In genomic region chr6:32163559-32164258, GRCh38 we compare ENCODE assay signal across 16 cellular contexts. TPM values are rescaled to one million over a fixed set of nuclear protein-coding genes. Genes with fewer than 3 reads are reported as not detected.
DNase-seq lines count a peak whose midpoint lies in the region; ATAC-seq, FAIRE-seq and TF ChIP-seq lines count a peak whose summit lies in the region.
"Had no signal": no experiment of that assay in that cellular context is flagged by ENCODE, and none has a peak within 500 bp of the region (broad histone marks: within the 10 kb centered on the region; RNA-seq: fewer than 3 reads in every experiment).

No MANE protein-coding gene starts in this region.

- no peak for ATAC-seq in HG02973 (IDR thresholded peaks at IDR 0.05; ENCODE audit: unreplicated experiment)
- no peak for ATAC-seq in HG03108 (IDR thresholded peaks at IDR 0.05; ENCODE audit: unreplicated experiment)
- ATAC-seq: HepG2 had no signal

- POLR2A ChIA-PET in H1 (lab: Charles Lee; ENCODE audit: partially characterized antibody) = interaction anchor here (0.8 to 6.8 kb wide), 11 partner anchors 9 to 46 kb away, joined by 3 to 49 read pairs (median 6); partner anchors contain the start of genes AGPAT1, ATF6B and PRRT1

- H2BK15ac ChIP-seq in H1 (ENCODE audit: low read length) = no peak overlapping the region

- H3K4me3 ChIP-seq in HUES64 (ENCODE audit: low read length) (no peak overlapping the region), H1 (ENCODE audit: extremely low read depth in 1 of 4, insufficient read depth in 2 of 4, low read depth in 3 of 4, low read length in 4 of 4) (no peak overlapping the region), skin epidermis (no peak overlapping the region)

- H3K79me2 ChIP-seq in H1 (ENCODE audit: control insufficient read depth in 1 of 2, insufficient read depth in 2 of 2, low read length in 2 of 2) = no peaks in the 10 kb centered on the region

- no peak overlapping the region for H2BK12ac ChIP-seq in H1 (ENCODE audit: low read depth, low read length)

- peaks cover 4 to 5% of the 10 kb centered on the region in 2 experiments for H4K20me1 ChIP-seq in H1 (replicated peaks in 1 of 2; ENCODE audit: control insufficient read depth in 1 of 2, insufficient read depth in 2 of 2, low read length in 2 of 2)

- no peaks in the 10 kb centered on the region for H3K23me2 ChIP-seq in H1 (ENCODE audit: low read depth, low read length)

- no peak overlapping the region for H3K4me2 ChIP-seq in H1 (ENCODE audit: insufficient read depth in 1 of 2, low read depth in 2 of 2, low read length in 2 of 2)

- H3K27me3 ChIP-seq in HUES64 (ENCODE audit: insufficient read depth, low read length) (no peaks in the 10 kb centered on the region), H1 (replicated peaks in 1 of 4; ENCODE audit: control insufficient read depth in 3 of 4, extremely low read depth in 1 of 4, insufficient read depth in 3 of 4, low read length in 3 of 4) (no peaks in the 10 kb centered on the region)

- no peak overlapping the region for H3K18ac ChIP-seq in H1 (ENCODE audit: extremely low read depth, low read length)

- no peak for TF ChIP-seq RAD21 in H1 (IDR thresholded peaks at IDR 0.05 in 1 of 2, conservative IDR thresholded peaks at IDR 0.05 in 1 of 2; ENCODE audit: low read depth in 2 of 2, low read length in 2 of 2)

- no peak overlapping the region for H4K5ac ChIP-seq in H1 (ENCODE audit: insufficient read length, low read depth, low read length)

- H4K91ac ChIP-seq in H1 (replicated peaks; ENCODE audit: insufficient read length, low read length) = no peak overlapping the region

- H2BK120ac ChIP-seq in H1 (replicated peaks; ENCODE audit: low read depth, low read length) = no peak overlapping the region

- no peak overlapping the region for H2BK5ac ChIP-seq in H1 (ENCODE audit: low read depth, low read length)

- H3K79me1 ChIP-seq in H1 (ENCODE audit: low read depth, low read length) = no peaks in the 10 kb centered on the region

- H3K9me3 ChIP-seq in HUES64 (ENCODE audit: insufficient read depth, low read depth, low read length) (no peaks in the 10 kb centered on the region), H1 (ENCODE audit: insufficient read depth in 2 of 2, low read depth in 1 of 2, low read length in 1 of 2) (no peaks in the 10 kb centered on the region)

- DNase-seq in H1 (ENCODE audit: low read depth in 1 of 2, low spot score in 2 of 2) (no peak), left kidney (ENCODE audit: low read depth, low spot score) (peak; percentile 2), activated T-cell treated with anti-CD3 and anti-CD28 coated beads for 4 hours (no peak), activated gamma-delta T cell treated with Interleukin-2 at 50 U/mL for 16 hours (no peak)
- DNase-seq: activated CD4-positive, alpha-beta T cell treated with anti-CD3 and anti-CD28 coated beads, Interleukin-2, amount 50 U/mL, for 1 hour; dermis blood vessel endothelial cell; NK-92 treated with Interleukin-12 subunit alpha and Interleukin-12 subunit beta, amount 100 ng/mL, for 24 hours; SIG-M5; stimulated activated naive CD4-positive, alpha-beta T cell had no signal

- H3K23ac ChIP-seq in H1 (ENCODE audit: insufficient read length) = no peak overlapping the region

- H3K27ac ChIP-seq in HUES64 (ENCODE audit: low read depth, low read length) (peak overlapping the region; percentile 25; the same call in 1 of the 2 replicates), H1 (ENCODE audit: low read depth, low read length) (no peak overlapping the region), skin epidermis (peak overlapping the region in 13 of 21 experiments; percentile 4 to 73 (median 43))

- TF ChIP-seq EP300 in H1 (IDR thresholded peaks at IDR 0.05; ENCODE audit: borderline replicate concordance in 1 of 2, low read depth in 2 of 2, low read length in 2 of 2) = no peak

- H2AK5ac ChIP-seq in H1 (ENCODE audit: low read depth, low read length) = no peak overlapping the region

- H3K4ac ChIP-seq in H1 (replicated peaks; ENCODE audit: insufficient read length, low read depth, low read length) = peak overlapping the region; percentile 53

- H3K14ac ChIP-seq in H1 (ENCODE audit: insufficient read length) = no peak overlapping the region

- H2AFZ ChIP-seq in H1 (ENCODE audit: low read length) = no peak overlapping the region

- WGBS in HUES64 = 90% methylated on average over 7 of the region's 7 CpGs
- 98% methylated on average over 7 of the region's 7 CpGs; no CpG with 5 or more reads in 1 of the 2 experiments for whole genome bisulfite sequencing in H1 (ENCODE audit: extremely low coverage in 1 of 2, insufficient coverage in 1 of 2, insufficient read length in 1 of 2, insufficient replicate concordance in 2 of 2, low coverage in 1 of 2, low lambda C conversion rate in 2 of 2, missing lambda C conversion rate in 1 of 2), 2 experiments

- TF ChIP-seq CTCF in H1 (IDR thresholded peaks at IDR 0.05; ENCODE audit: control extremely low read depth in 1 of 3, insufficient read depth in 1 of 3, low read depth in 1 of 3, low read length in 3 of 3) = no peak

- 0 out of 3 replicates have a peak, but pooled peaks of 1 of the 2 experiments have one; percentile 2 for TF ChIP-seq POLR2A in H1 (IDR thresholded peaks at IDR 0.05; ENCODE audit: control extremely low read depth in 1 of 2, low read depth in 2 of 2, low read length in 2 of 2)

- H3K9ac ChIP-seq in HUES64 (ENCODE audit: low read depth, low read length) (0 out of 2 replicates have a peak overlapping the region, but pooled peaks have one; percentile 26), H1 (replicated peaks in 1 of 4; ENCODE audit: extremely low read depth in 1 of 4, low read depth in 3 of 4, low read length in 3 of 4) (no peak overlapping the region)

- H3K56ac ChIP-seq in H1 (replicated peaks; ENCODE audit: insufficient read length, low read depth, low read length) = no peak overlapping the region

- no peak overlapping the region for H2BK20ac ChIP-seq in H1 (ENCODE audit: low read length)

- H3K4me1 ChIP-seq in HUES64 (ENCODE audit: insufficient read depth, low read length) = no peaks in the 10 kb centered on the region
- peaks cover 0 to 5% (median 2%) of the 10 kb centered on the region in 4 experiments; a peak in 3 of 7 replicates for H3K4me1 ChIP-seq in H1 (replicated peaks in 1 of 4; ENCODE audit: control insufficient read depth in 3 of 4, insufficient read depth in 4 of 4, low read length in 3 of 4)

- no peak for FAIRE-seq in H1 (lab: Jason Lieb, UNC)
- FAIRE-seq: GM18507, H54, HepG2 had no signal

- CTCF ChIA-PET in H1 (lab: Charles Lee; ENCODE audit: partially characterized antibody) = interaction anchor here (0.7 to 6.7 kb wide), 8 partner anchors 9 to 45 kb away, joined by 3 to 72 read pairs (median 3); partner anchors contain the start of gene PRRT1

- no peak overlapping the region for H4K8ac ChIP-seq in H1 (ENCODE audit: extremely low read depth, insufficient read depth, low read length)

- H3K36me3 ChIP-seq in HUES64 (ENCODE audit: insufficient read depth, low read length) (peaks cover 44% of the 10 kb centered on the region), H1 (ENCODE audit: control insufficient read depth in 2 of 4, insufficient read depth in 4 of 4, low read length in 3 of 4) (peaks cover 2 to 16% (median 11%) of the 10 kb centered on the region in 4 experiments; a peak in 5 of 8 replicates)

RNA-seq across cellular contexts. Expression of gene EGFL8, which starts 0.7 kb away (rescaled TPM):
- polyA plus RNA-seq in HUES64 (2013, experiment 1 of 2) = 8.1 TPM
- 8.0 TPM for polyA plus RNA-seq in HUES64 (2013, experiment 2 of 2)
- 6.4 and 9.2 TPM in 2 replicates for total RNA-seq in H1 (2021; fragmentation: NEBNext Ultra II Directional; extraction: Animal tissue kit (Norgen Biotek cat#: 25700))
- polyA plus RNA-seq in H1 (2011; rRNA removed) = 5.0 and 8.6 TPM in 2 replicates
- polyA plus RNA-seq in H1 (2011; cell fraction: cytosol; rRNA removed) = 8.9 TPM
- polyA plus RNA-seq in H1 (2011; cell fraction: nucleus; rRNA removed) = 36.7 TPM
- polyA plus RNA-seq in H1 (2012, experiment 1 of 2) = 12.8 to 15.7 TPM (median 13.7 TPM) in 4 replicates
- polyA plus RNA-seq in H1 (2012, experiment 2 of 2) = 4.3 TPM
- 25.0 TPM for polyA plus RNA-seq in H1 (2013, experiment 1 of 2)
- 23.4 TPM for polyA plus RNA-seq in H1 (2013, experiment 2 of 2)
- 0.29 and 0.50 TPM in 2 replicates for polyA minus RNA-seq in H1 (2011; rRNA and poly(A)+ RNA removed)
- not detected for polyA minus RNA-seq in H1 (2011; cell fraction: cytosol; rRNA and poly(A)+ RNA removed)
- 3.6 TPM for polyA minus RNA-seq in H1 (2011; cell fraction: nucleus; rRNA and poly(A)+ RNA removed)

RNA-seq across cellular contexts. Expression of gene PPT2, which starts 9.8 kb away (rescaled TPM):
- polyA plus RNA-seq in HUES64 (2013, experiment 1 of 2) = 28.4 TPM
- polyA plus RNA-seq in HUES64 (2013, experiment 2 of 2) = 23.3 TPM
- total RNA-seq in H1 (2021; fragmentation: NEBNext Ultra II Directional; extraction: Animal tissue kit (Norgen Biotek cat#: 25700)) = 24.1 and 27.9 TPM in 2 replicates
- 39.0 and 39.5 TPM in 2 replicates for polyA plus RNA-seq in H1 (2011; rRNA removed)
- 34.9 TPM for polyA plus RNA-seq in H1 (2011; cell fraction: cytosol; rRNA removed)
- polyA plus RNA-seq in H1 (2011; cell fraction: nucleus; rRNA removed) = 69.6 TPM
- polyA plus RNA-seq in H1 (2012, experiment 1 of 2) = 24.2 to 36.4 TPM (median 28.5 TPM) in 4 replicates
- polyA plus RNA-seq in H1 (2012, experiment 2 of 2) = 31.7 TPM
- 36.6 TPM for polyA plus RNA-seq in H1 (2013, experiment 1 of 2)
- 34.6 TPM for polyA plus RNA-seq in H1 (2013, experiment 2 of 2)
- 18.9 and 51.4 TPM in 2 replicates for polyA minus RNA-seq in H1 (2011; rRNA and poly(A)+ RNA removed)
- polyA minus RNA-seq in H1 (2011; cell fraction: cytosol; rRNA and poly(A)+ RNA removed) = 10.9 TPM
- polyA minus RNA-seq in H1 (2011; cell fraction: nucleus; rRNA and poly(A)+ RNA removed) = 18.3 TPM

RNA-seq across cellular contexts. Expression of gene PRRT1, which starts 12.0 kb away (rescaled TPM):
- polyA plus RNA-seq in HUES64 (2013, experiment 1 of 2) = 1.2 TPM
- polyA plus RNA-seq in HUES64 (2013, experiment 2 of 2) = 2.2 TPM
- 2.8 TPM in 2 replicates for total RNA-seq in H1 (2021; fragmentation: NEBNext Ultra II Directional; extraction: Animal tissue kit (Norgen Biotek cat#: 25700))
- 0.71 and 1.4 TPM in 2 replicates for polyA plus RNA-seq in H1 (2011; rRNA removed)
- 0.45 TPM for polyA plus RNA-seq in H1 (2011; cell fraction: cytosol; rRNA removed)
- 1.8 TPM for polyA plus RNA-seq in H1 (2011; cell fraction: nucleus; rRNA removed)
- polyA plus RNA-seq in H1 (2012, experiment 1 of 2) = 1.9 to 2.8 TPM (median 2.2 TPM) in 4 replicates
- polyA plus RNA-seq in H1 (2012, experiment 2 of 2) = 2.5 TPM
- 5.9 TPM for polyA plus RNA-seq in H1 (2013, experiment 1 of 2)
- polyA plus RNA-seq in H1 (2013, experiment 2 of 2) = 5.7 TPM
- 0.13 and 0.49 TPM in 2 replicates for polyA minus RNA-seq in H1 (2011; rRNA and poly(A)+ RNA removed)
- 1.1 TPM for polyA minus RNA-seq in H1 (2011; cell fraction: cytosol; rRNA and poly(A)+ RNA removed)
- 0.20 TPM for polyA minus RNA-seq in H1 (2011; cell fraction: nucleus; rRNA and poly(A)+ RNA removed)
- total RNA-seq: dermis blood vessel endothelial cell had no signal

RNA-seq across cellular contexts. Expression of gene AGPAT1, which starts 12.2 kb away (rescaled TPM):
- polyA plus RNA-seq in HUES64 (2013, experiment 1 of 2) = 79.0 TPM
- polyA plus RNA-seq in HUES64 (2013, experiment 2 of 2) = 88.3 TPM
- total RNA-seq in H1 (2021; fragmentation: NEBNext Ultra II Directional; extraction: Animal tissue kit (Norgen Biotek cat#: 25700)) = 96.0 and 101 TPM in 2 replicates
- polyA plus RNA-seq in H1 (2011; rRNA removed) = 222 and 287 TPM in 2 replicates
- polyA plus RNA-seq in H1 (2011; cell fraction: cytosol; rRNA removed) = 133 TPM
- polyA plus RNA-seq in H1 (2011; cell fraction: nucleus; rRNA removed) = 189 TPM
- polyA plus RNA-seq in H1 (2012, experiment 1 of 2) = 118 to 136 TPM (median 128 TPM) in 4 replicates
- 145 TPM for polyA plus RNA-seq in H1 (2012, experiment 2 of 2)
- polyA plus RNA-seq in H1 (2013, experiment 1 of 2) = 100 TPM
- 108 TPM for polyA plus RNA-seq in H1 (2013, experiment 2 of 2)
- polyA minus RNA-seq in H1 (2011; rRNA and poly(A)+ RNA removed) = 149 and 233 TPM in 2 replicates
- 107 TPM for polyA minus RNA-seq in H1 (2011; cell fraction: cytosol; rRNA and poly(A)+ RNA removed)
- polyA minus RNA-seq in H1 (2011; cell fraction: nucleus; rRNA and poly(A)+ RNA removed) = 64.9 TPM

RNA-seq across cellular contexts. Expression of gene RNF5, which starts 14.5 kb away (rescaled TPM):
- polyA plus RNA-seq in HUES64 (2013, experiment 1 of 2) = 88.9 TPM
- 98.6 TPM for polyA plus RNA-seq in HUES64 (2013, experiment 2 of 2)
- 90.0 and 90.3 TPM in 2 replicates for total RNA-seq in H1 (2021; fragmentation: NEBNext Ultra II Directional; extraction: Animal tissue kit (Norgen Biotek cat#: 25700))
- polyA plus RNA-seq in H1 (2011; rRNA removed) = 145 and 158 TPM in 2 replicates
- polyA plus RNA-seq in H1 (2011; cell fraction: cytosol; rRNA removed) = 172 TPM
- 63.3 TPM for polyA plus RNA-seq in H1 (2011; cell fraction: nucleus; rRNA removed)
- 94.2 to 175 TPM (median 145 TPM) in 4 replicates for polyA plus RNA-seq in H1 (2012, experiment 1 of 2)
- 192 TPM for polyA plus RNA-seq in H1 (2012, experiment 2 of 2)
- 89.0 TPM for polyA plus RNA-seq in H1 (2013, experiment 1 of 2)
- polyA plus RNA-seq in H1 (2013, experiment 2 of 2) = 93.6 TPM
- polyA minus RNA-seq in H1 (2011; rRNA and poly(A)+ RNA removed) = 34.5 and 36.0 TPM in 2 replicates
- 30.4 TPM for polyA minus RNA-seq in H1 (2011; cell fraction: cytosol; rRNA and poly(A)+ RNA removed)
- polyA minus RNA-seq in H1 (2011; cell fraction: nucleus; rRNA and poly(A)+ RNA removed) = 18.5 TPM
